In the genomic region with DNA sequence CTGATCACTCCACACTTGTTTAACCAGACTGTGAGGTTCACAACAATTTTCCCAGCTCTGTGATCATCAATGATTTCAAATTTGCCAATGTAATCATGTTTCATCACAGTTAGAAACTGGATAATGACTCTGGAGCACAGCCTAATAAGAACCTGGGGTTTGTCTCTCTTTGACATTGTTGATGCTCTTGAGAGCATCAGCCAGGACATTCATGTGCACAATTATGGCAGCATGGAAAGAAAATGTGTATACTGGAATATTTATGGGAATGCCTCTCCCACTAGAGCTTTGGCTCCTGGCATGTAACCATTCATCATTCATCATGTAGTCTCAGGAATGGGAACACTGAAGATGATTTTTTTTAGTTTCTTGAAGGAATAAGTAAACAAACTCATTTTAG, we compare ENCODE assay signal across 8 cellular contexts.
"Had no signal": no experiment of that assay in that cellular context is flagged by ENCODE, and none has a peak within 500 bp of the region (broad histone marks: within the 10 kb centered on the region; RNA-seq: fewer than 3 reads in every experiment).

No MANE protein-coding gene starts in this region.

- FAIRE-seq: G401.6, GM12878, GM12891, GM12892, GM18507, GM19239 had no signal

- ATAC-seq: GM12878 had no signal

- H3K4me3 ChIP-seq: GM12878 had no signal

- DNase-seq: GDM1, GF-D8 had no signal
